10 cellular contexts compared by ENCODE assay signal in genomic region chr9:36625006-36625600, GRCh38. TPM values are rescaled to one million over a fixed set of nuclear protein-coding genes. Genes with fewer than 3 reads are reported as not detected.
DNase-seq lines count a peak whose midpoint lies in the region; ATAC-seq, FAIRE-seq and TF ChIP-seq lines count a peak whose summit lies in the region.
"Had no signal": no experiment of that assay in that cellular context is flagged by ENCODE, and none has a peak within 500 bp of the region (broad histone marks: within the 10 kb centered on the region; RNA-seq: fewer than 3 reads in every experiment).

No MANE protein-coding gene starts in this region.

- intact Hi-C loops in dorsolateral prefrontal cortex (cut with DNase I): loop anchor here in 1 of 2 donors (10.0 kb wide), 1 partner anchor 780 kb away; no protein-coding TSS in a partner anchor

- H3K9me3 ChIP-seq in mesodermal cell (ENCODE audit: control insufficient read depth, low read length): no peaks in the 10 kb centered on the region

- H3K27me3 ChIP-seq in dorsolateral prefrontal cortex: no peaks in the 10 kb centered on the region

- no peak for TF ChIP-seq RAD21 in Ishikawa (IDR thresholded peaks at IDR 0.05; ENCODE audit: low read depth)

- FAIRE-seq in A204.1 (lab: Jason Lieb, UNC): peak; percentile 97

- TF ChIP-seq CTCF in dorsolateral prefrontal cortex (IDR thresholded peaks at IDR 0.05 in 54 of 56, conservative IDR thresholded peaks at IDR 0.05 in 2 of 56; ENCODE audit: low read depth in 1 of 56, partially characterized antibody in 56 of 56): no peak

- no peak for TF ChIP-seq EP300 in Ishikawa (IDR thresholded peaks at IDR 0.05; ENCODE audit: borderline replicate concordance)

- no peak overlapping the region for H3K4me3 ChIP-seq in dorsolateral prefrontal cortex
- no peak overlapping the region for H3K4me3 ChIP-seq in mesodermal cell (ENCODE audit: extremely low read depth, insufficient read depth, low read length, poor library complexity, severe bottlenecking)

- H3K27ac ChIP-seq in dorsolateral prefrontal cortex (peak overlapping the region in 3 of 59 donors; percentile 13 to 36 (median 13)), mesodermal cell (ENCODE audit: low read depth, low read length, severe bottlenecking) (peak overlapping the region; percentile 56)

- H3K36me3 ChIP-seq in mesodermal cell (ENCODE audit: control insufficient read depth, insufficient read depth, low read length): peaks cover 65% of the 10 kb centered on the region

- DNase-seq in dorsolateral prefrontal cortex: peak in 9 of 10 donors; percentile 24 to 61 (median 54)
- no peak for DNase-seq in stimulated activated CD8-positive, alpha-beta memory T cell treated with anti-CD3 and anti-CD28 coated beads, Interleukin-4, amount 100 ng/mL, for 48 hours
- no peak for DNase-seq in stimulated activated naive CD4-positive, alpha-beta T cell treated with Interleukin-2 at 50 U/mL for 16 hours (lab: John Stamatoyannopoulos, UW)
- DNase-seq: cortex of kidney, T-helper 9 cell had no signal

- ATAC-seq in HG03175 (IDR thresholded peaks at IDR 0.05; ENCODE audit: unreplicated experiment): no peak
- ATAC-seq in GM19395 (IDR thresholded peaks at IDR 0.05; ENCODE audit: unreplicated experiment): no peak

- 93 to 99% methylated on average over 6 of the region's 6 CpGs for WGBS in mesodermal cell (ENCODE audit: insufficient coverage in 2 of 2), 2 experiments

- H3K4me1 ChIP-seq in mesodermal cell (ENCODE audit: control insufficient read depth, insufficient read depth, low read length, poor library complexity, severe bottlenecking): peaks cover 7% of the 10 kb centered on the region

TF ChIP-seq in Ishikawa, 13 proteins besides CTCF, POLR2A, EP300 and RAD21:
- TF ChIP-seq TAF1 (IDR thresholded peaks at IDR 0.05; ENCODE audit: low read depth) (no peak), NFIC (IDR thresholded peaks at IDR 0.05) (0 out of 2 replicates have a peak, but pooled peaks have one; percentile 20)
TF ChIP-seq in Ishikawa: peak in this region for 1.

RNA-seq across cellular contexts. Expression of gene MELK, which starts 52.4 kb away (rescaled TPM):
- 1 to 10 TPM in 3 of 120 experiments, under 1 TPM in 28, not detected in 89; 0.22 to 1.8 (median 0.47) TPM for total RNA-seq in dorsolateral prefrontal cortex
- 38.8 TPM for polyA plus RNA-seq in mesodermal cell (2013, experiment 1 of 2)
- 44.7 TPM for polyA plus RNA-seq in mesodermal cell (2013, experiment 2 of 2)

Comparison
In these comparisons a context has a peak if more than half of its experiments do, and no peak if none do; other contexts are left out.
1. DNase-seq: peak in dorsolateral prefrontal cortex (9 of 10); none in stimulated activated CD8-positive, alpha-beta memory T cell treated with anti-CD3 and anti-CD28 coated beads, Interleukin-4, amount 100 ng/mL, for 48 hours (single experiment) and stimulated activated naive CD4-positive, alpha-beta T cell treated with Interleukin-2 at 50 U/mL for 16 hours (single experiment).